Comparison of ENCODE assay signal across 17 cellular contexts in the genomic region with DNA sequence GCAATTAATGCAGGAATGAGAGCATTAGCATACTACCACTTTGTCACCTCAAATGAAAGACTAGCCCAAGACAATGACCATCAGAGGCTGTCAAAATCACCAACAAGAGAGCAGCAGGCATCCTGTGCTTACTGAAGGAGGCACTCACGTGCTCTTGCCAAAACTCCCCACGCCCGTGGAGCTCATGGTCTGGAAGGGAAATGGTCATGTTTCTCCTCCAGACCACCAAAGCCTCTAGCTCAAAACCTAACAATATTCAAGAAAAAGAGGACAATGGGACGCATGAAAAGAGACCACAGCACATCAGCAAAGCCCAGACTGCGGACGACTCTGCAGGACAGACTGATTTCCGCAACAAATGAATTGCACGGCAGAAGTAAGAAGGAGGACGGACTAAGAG. TPM values are rescaled to one million over a fixed set of nuclear protein-coding genes. Genes with fewer than 3 reads are reported as not detected.
DNase-seq lines count a peak whose midpoint lies in the region; ATAC-seq and TF ChIP-seq lines count a peak whose summit lies in the region.
"Had no signal": no experiment of that assay in that cellular context is flagged by ENCODE, and none has a peak within 500 bp of the region (broad histone marks: within the 10 kb centered on the region; RNA-seq: fewer than 3 reads in every experiment).

No MANE protein-coding gene starts in this region.

- H3K9me3 Mint-ChIP-seq in activated naive CD4-positive, alpha-beta T cell treated with anti-CD3 and anti-CD28 coated beads, Interleukin-2, amount 10 ng/mL, durations not matched to agents 7 days and 5 days = no peaks in the 10 kb centered on the region
- H3K9me3 Mint-ChIP-seq in T-cell = no peaks in the 10 kb centered on the region

- intact Hi-C loops in upper lobe of right lung (cut with DNase I) = no loop called here

- TF ChIP-seq CTCF in upper lobe of right lung (IDR thresholded peaks at IDR 0.05) = no peak

- H3K36me3 Mint-ChIP-seq in activated naive CD4-positive, alpha-beta T cell treated with anti-CD3 and anti-CD28 coated beads, Interleukin-2, amount 10 ng/mL, durations not matched to agents 7 days and 5 days = peaks cover 85% of the 10 kb centered on the region
- H3K36me3 Mint-ChIP-seq in T-cell = peaks cover 62% of the 10 kb centered on the region

- H3K27me3 ChIP-seq in effector memory CD4-positive, alpha-beta T cell (replicated peaks; ENCODE audit: control insufficient read depth, insufficient read depth, low read length, poor library complexity, severe bottlenecking) = no peaks in the 10 kb centered on the region
- H3K27me3 ChIP-seq in upper lobe of right lung = no peaks in the 10 kb centered on the region
- H3K27me3 ChIP-seq: thyroid gland had no signal

- peak overlapping the region; percentile 75 for H3K27ac ChIP-seq in effector memory CD4-positive, alpha-beta T cell (ENCODE audit: insufficient read depth, low read length, poor library complexity, severe bottlenecking)
- H3K27ac ChIP-seq in upper lobe of right lung = no peak overlapping the region
- H3K27ac ChIP-seq: parathyroid adenoma, thyroid gland had no signal

- peak overlapping the region; percentile 94 for H3K27ac Mint-ChIP-seq in activated naive CD4-positive, alpha-beta T cell treated with anti-CD3 and anti-CD28 coated beads, Interleukin-2, amount 10 ng/mL, durations not matched to agents 7 days and 5 days
- H3K27ac Mint-ChIP-seq in T-cell = peak overlapping the region; percentile 86 to 96

- DNase-seq in activated naive CD4-positive, alpha-beta T cell treated with anti-CD3 and anti-CD28 coated beads, Interleukin-2, amount 10 ng/mL, durations not matched to agents 7 days and 5 days = no peak
- no peak for DNase-seq in activated naive CD4-positive, alpha-beta T cell treated with anti-CD3 and anti-CD28 coated beads, Interleukin-2, amount 50 U/mL, for 16 hours
- DNase-seq in T-cell (no peak), upper lobe of right lung (peak; percentile 32), SIG-M5 (lab: John Stamatoyannopoulos, UW) (no peak), hypothalamus (lab: John Stamatoyannopoulos, UW) (no peak)
- DNase-seq in effector memory CD4-positive, alpha-beta T cell = no peak
- DNase-seq: activated CD4-positive, alpha-beta T cell treated with anti-CD3 and anti-CD28 coated beads for 1 hour; caudate nucleus; NCI-H1105; NCI-H226; thyroid gland had no signal

- POLR2A ChIA-PET in T-cell (lab: Charles Lee) = interaction anchor here (0.6 to 0.9 kb wide), 3 partner anchors 13 to 317 kb away, joined by 3 read pairs; a partner anchor contains a TSS

- H3K9me3 ChIP-seq in effector memory CD4-positive, alpha-beta T cell (ENCODE audit: control insufficient read depth, low read length) = no peaks in the 10 kb centered on the region
- no peaks in the 10 kb centered on the region for H3K9me3 ChIP-seq in upper lobe of right lung
- H3K9me3 ChIP-seq: thyroid gland had no signal

- peak overlapping the region; percentile 1 for H3K4me3 Mint-ChIP-seq in activated naive CD4-positive, alpha-beta T cell treated with anti-CD3 and anti-CD28 coated beads, Interleukin-2, amount 10 ng/mL, durations not matched to agents 7 days and 5 days
- peak overlapping the region; percentile 0 to 79 (median 42) for H3K4me3 Mint-ChIP-seq in T-cell

- CTCF ChIA-PET in activated naive CD4-positive, alpha-beta T cell treated with anti-CD3 and anti-CD28 coated beads, Interleukin-2, amount 10 ng/mL, durations not matched to agents 7 days and 5 days (lab: Charles Lee) = interaction anchor here (0.7 to 5.6 kb wide), 2 partner anchors 11 to 21 kb away, joined by 4 to 65 read pairs; a partner anchor contains a TSS
- CTCF ChIA-PET in T-cell (lab: Charles Lee) = interaction anchor here (0.6 to 0.9 kb wide), 2 partner anchors 9 to 18 kb away, joined by 3 to 5 read pairs; no protein-coding TSS in a partner anchor

- no peaks in the 10 kb centered on the region for H3K27me3 Mint-ChIP-seq in activated naive CD4-positive, alpha-beta T cell treated with anti-CD3 and anti-CD28 coated beads, Interleukin-2, amount 10 ng/mL, durations not matched to agents 7 days and 5 days
- H3K27me3 Mint-ChIP-seq in T-cell = no peaks in the 10 kb centered on the region

- ATAC-seq in T-cell (replicated peaks in 1 of 4) (no peak), upper lobe of right lung (no peak), HG03520 (IDR thresholded peaks at IDR 0.05; ENCODE audit: unreplicated experiment) (no peak)
- ATAC-seq: SK-N-SH treated with all-trans-retinoic acid at 6 μM for 48 hours had no signal

- peaks cover 93% of the 10 kb centered on the region for H3K4me1 ChIP-seq in effector memory CD4-positive, alpha-beta T cell (ENCODE audit: control insufficient read depth, insufficient read depth, low read length, poor library complexity, severe bottlenecking)
- peaks cover 47% of the 10 kb centered on the region for H3K4me1 ChIP-seq in upper lobe of right lung
- H3K4me1 ChIP-seq: parathyroid adenoma had no signal

- no peak overlapping the region for H3K4me3 ChIP-seq in effector memory CD4-positive, alpha-beta T cell (ENCODE audit: insufficient read depth, low read depth, low read length, poor library complexity, severe bottlenecking)
- no peak overlapping the region for H3K4me3 ChIP-seq in upper lobe of right lung
- H3K4me3 ChIP-seq: thyroid gland had no signal

- H3K4me1 Mint-ChIP-seq in activated naive CD4-positive, alpha-beta T cell treated with anti-CD3 and anti-CD28 coated beads, Interleukin-2, amount 10 ng/mL, durations not matched to agents 7 days and 5 days = peaks cover 95% of the 10 kb centered on the region
- peaks cover 91 to 95% (median 94%) of the 10 kb centered on the region in 3 donors for H3K4me1 Mint-ChIP-seq in T-cell

- peaks cover 50% of the 10 kb centered on the region for H3K36me3 ChIP-seq in effector memory CD4-positive, alpha-beta T cell (ENCODE audit: control insufficient read depth, insufficient read depth, low read length)
- H3K36me3 ChIP-seq in upper lobe of right lung = peaks cover 81% of the 10 kb centered on the region

RNA-seq across cellular contexts. Expression of a gene that starts 12.8 kb away (rescaled TPM):
- 100 to 1,000 TPM; 382 to 462 (median 415) TPM for total RNA-seq in T-cell
- total RNA-seq in upper lobe of right lung = 54.7 TPM

RNA-seq across cellular contexts. Expression of a gene that starts 45.3 kb away (rescaled TPM):
- total RNA-seq in T-cell = 1 to 10 TPM in 3 of 5 donors, not detected in 2; 1.4 to 2.2 (median 1.8) TPM
- total RNA-seq in upper lobe of right lung = 3.9 TPM
- total RNA-seq: Daoy, endothelial cell of umbilical vein, thyroid gland had no signal

RNA-seq across cellular contexts. Expression of a gene that starts 52.0 kb away (rescaled TPM):
- total RNA-seq in T-cell (1 to 10 TPM in 3 of 5 donors, not detected in 2; 4.2 to 8.3 (median 6.2) TPM), upper lobe of right lung (5.2 TPM)
- total RNA-seq: Daoy, endothelial cell of umbilical vein, thyroid gland had no signal
